19 cellular contexts compared by ENCODE assay signal in the genomic region with DNA sequence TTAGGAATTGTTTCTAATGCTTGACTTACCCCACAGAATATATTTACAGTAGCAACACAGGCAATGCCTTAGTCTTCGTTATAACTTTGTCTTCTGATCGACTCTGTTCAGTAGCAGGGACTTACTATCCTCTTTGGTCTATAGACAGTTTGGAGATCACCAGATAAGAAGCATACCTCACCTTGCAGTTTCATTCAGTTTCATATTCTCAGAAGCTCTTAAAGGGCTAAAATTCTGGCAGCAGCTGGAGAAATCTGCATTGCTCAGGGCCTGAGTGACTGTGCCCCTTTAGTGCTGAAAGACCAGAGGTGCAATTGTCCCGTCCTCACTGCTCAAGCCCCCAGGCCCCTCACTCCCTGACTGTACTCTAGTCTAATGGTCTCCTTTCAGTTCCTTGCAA. TPM values are rescaled to one million over a fixed set of nuclear protein-coding genes. Genes with fewer than 3 reads are reported as not detected.
A peak's percentile ranks its signal among the peaks of the same experiment; 100 is the strongest.
DNase-seq lines count a peak whose midpoint lies in the region; ATAC-seq lines count a peak whose summit lies in the region.
"Had no signal": no experiment of that assay in that cellular context is flagged by ENCODE, and none has a peak within 500 bp of the region (broad histone marks: within the 10 kb centered on the region; RNA-seq: fewer than 3 reads in every experiment).

No MANE protein-coding gene starts in this region.

- no peaks in the 10 kb centered on the region for H3K27me3 ChIP-seq in CD4-positive, CD25-positive, alpha-beta regulatory T cell (ENCODE audit: control insufficient read depth, insufficient read depth, low read length)
- H3K27me3 ChIP-seq: BLaER1 treated with 17β-estradiol and CSF1 and Interleukin-3, amounts not matched to agents 10 nM and 100 nM had no signal

- peaks cover 23% of the 10 kb centered on the region for H3K4me1 Mint-ChIP-seq in activated CD4-positive, alpha-beta T cell treated with anti-CD3 and anti-CD28 coated beads, Interleukin-2, amount 10 ng/mL, durations not matched to agents 24 days and 14 days
- H3K4me1 Mint-ChIP-seq in CD4-positive, CD25-positive, alpha-beta regulatory T cell: peaks cover 30 to 41% (median 34%) of the 10 kb centered on the region in 4 donors
- peaks cover 24% of the 10 kb centered on the region for H3K4me1 Mint-ChIP-seq in activated naive CD8-positive, alpha-beta T cell treated with anti-CD3 and anti-CD28 coated beads, Interleukin-2, amount 10 ng/mL, durations not matched to agents 7 days and 5 days

- no peaks in the 10 kb centered on the region for H3K9me3 Mint-ChIP-seq in activated CD4-positive, alpha-beta T cell treated with anti-CD3 and anti-CD28 coated beads, Interleukin-2, amount 10 ng/mL, durations not matched to agents 24 days and 14 days
- H3K9me3 Mint-ChIP-seq in CD4-positive, CD25-positive, alpha-beta regulatory T cell: no peaks in the 10 kb centered on the region
- H3K9me3 Mint-ChIP-seq in activated naive CD8-positive, alpha-beta T cell treated with anti-CD3 and anti-CD28 coated beads, Interleukin-2, amount 10 ng/mL, durations not matched to agents 7 days and 5 days: no peaks in the 10 kb centered on the region
- H3K9me3 Mint-ChIP-seq: CD8-positive, alpha-beta T cell; IgD-negative memory B cell had no signal

- no peak overlapping the region for H3K27ac ChIP-seq in CD4-positive, CD25-positive, alpha-beta regulatory T cell (ENCODE audit: insufficient read depth, low read length, poor library complexity, severe bottlenecking)
- peak overlapping the region; percentile 34 for H3K27ac ChIP-seq in KOPT-K1 (ENCODE audit: low read depth, low read length, poor library complexity, severe bottlenecking)
- H3K27ac ChIP-seq: BLaER1 treated with 17β-estradiol and CSF1 and Interleukin-3, amounts not matched to agents 10 nM and 100 nM had no signal

- intact Hi-C loops in activated CD4-positive, alpha-beta T cell treated with anti-CD3 and anti-CD28 coated beads, Interleukin-2, amount 10 ng/mL, durations not matched to agents 24 days and 14 days (cut with micrococcal nuclease): no loop called here

- H3K4me1 ChIP-seq in CD4-positive, CD25-positive, alpha-beta regulatory T cell (ENCODE audit: control insufficient read depth, insufficient read depth, low read length, poor library complexity, severe bottlenecking): no peaks in the 10 kb centered on the region

- H3K9me3 ChIP-seq in CD4-positive, CD25-positive, alpha-beta regulatory T cell (ENCODE audit: control insufficient read depth in 2 of 2, low read length in 2 of 2): no peaks in the 10 kb centered on the region
- no peaks in the 10 kb centered on the region for H3K9me3 ChIP-seq in KOPT-K1 (ENCODE audit: insufficient read depth, low read length, poor library complexity, severe bottlenecking)
- H3K9me3 ChIP-seq: BLaER1 treated with 17β-estradiol and CSF1 and Interleukin-3, amounts not matched to agents 10 nM and 100 nM had no signal

- no peak for ATAC-seq in CD4-positive, CD25-positive, alpha-beta regulatory T cell (ENCODE audit: low read depth in 2 of 2)
- ATAC-seq in activated naive CD8-positive, alpha-beta T cell treated with anti-CD3 and anti-CD28 coated beads, Interleukin-2, amount 10 ng/mL, durations not matched to agents 7 days and 5 days (ENCODE audit: low read depth): peak; percentile 79
- ATAC-seq: CD8-positive, alpha-beta T cell; PC-3 had no signal

- H3K36me3 Mint-ChIP-seq in activated CD4-positive, alpha-beta T cell treated with anti-CD3 and anti-CD28 coated beads, Interleukin-2, amount 10 ng/mL, durations not matched to agents 24 days and 14 days (ENCODE audit: low read depth): peaks cover 45% of the 10 kb centered on the region
- H3K36me3 Mint-ChIP-seq in CD4-positive, CD25-positive, alpha-beta regulatory T cell: peaks cover 43% of the 10 kb centered on the region
- peaks cover 35% of the 10 kb centered on the region for H3K36me3 Mint-ChIP-seq in activated naive CD8-positive, alpha-beta T cell treated with anti-CD3 and anti-CD28 coated beads, Interleukin-2, amount 10 ng/mL, durations not matched to agents 7 days and 5 days

- H3K27ac Mint-ChIP-seq in activated CD4-positive, alpha-beta T cell treated with anti-CD3 and anti-CD28 coated beads, Interleukin-2, amount 10 ng/mL, durations not matched to agents 24 days and 14 days: no peak overlapping the region
- H3K27ac Mint-ChIP-seq in CD4-positive, CD25-positive, alpha-beta regulatory T cell: peak overlapping the region in 2 of 3 donors; percentile 58 to 59
- H3K27ac Mint-ChIP-seq in activated naive CD8-positive, alpha-beta T cell treated with anti-CD3 and anti-CD28 coated beads, Interleukin-2, amount 10 ng/mL, durations not matched to agents 7 days and 5 days: peak overlapping the region; percentile 50
- H3K27ac Mint-ChIP-seq: CD8-positive, alpha-beta T cell; IgD-negative memory B cell had no signal

- H3K4me3 Mint-ChIP-seq in activated CD4-positive, alpha-beta T cell treated with anti-CD3 and anti-CD28 coated beads, Interleukin-2, amount 10 ng/mL, durations not matched to agents 24 days and 14 days: peak overlapping the region; percentile 48
- H3K4me3 Mint-ChIP-seq in CD4-positive, CD25-positive, alpha-beta regulatory T cell: no peak overlapping the region
- H3K4me3 Mint-ChIP-seq in activated naive CD8-positive, alpha-beta T cell treated with anti-CD3 and anti-CD28 coated beads, Interleukin-2, amount 10 ng/mL, durations not matched to agents 7 days and 5 days: peak overlapping the region; percentile 1
- H3K4me3 Mint-ChIP-seq: CD8-positive, alpha-beta T cell; IgD-negative memory B cell had no signal

- peak; percentile 68 for DNase-seq in activated CD4-positive, alpha-beta T cell treated with anti-CD3 and anti-CD28 coated beads, Interleukin-2, amount 10 ng/mL, durations not matched to agents 24 days and 14 days
- DNase-seq in activated CD4-positive, alpha-beta T cell treated with anti-CD3 and anti-CD28 coated beads, Interleukin-2, amount 50 U/mL, for 48 hours: no peak
- DNase-seq in CD4-positive, CD25-positive, alpha-beta regulatory T cell: peak in 1 of 3 donors; percentile 51
- no peak for DNase-seq in activated naive CD8-positive, alpha-beta T cell treated with anti-CD3 and anti-CD28 coated beads, Interleukin-2, amount 10 ng/mL, durations not matched to agents 7 days and 5 days
- no peak for DNase-seq in SHP77 treated with DMSO at 0.1 percent for 48 hours (lab: John Stamatoyannopoulos, UW)
- DNase-seq in hepatic stellate cell (ENCODE audit: low spot score): no peak
- DNase-seq: 8988T; CD8-positive, alpha-beta T cell; DND-41; Kasumi-1; NCI-H1694; NCI-H2081 treated with DMSO at 0.1 percent for 48 hours; NCI-H446; NCI-H526; PC-3; Right ventricle myocardium superior had no signal

- POLR2A ChIA-PET in activated naive CD8-positive, alpha-beta T cell treated with anti-CD3 and anti-CD28 coated beads, Interleukin-2, amount 10 ng/mL, durations not matched to agents 7 days and 5 days (lab: Charles Lee): interaction anchor here (1.5 kb wide), 1 partner anchor 26 kb away, joined by 4 read pairs; a partner anchor contains a TSS

- no peaks in the 10 kb centered on the region for H3K27me3 Mint-ChIP-seq in activated CD4-positive, alpha-beta T cell treated with anti-CD3 and anti-CD28 coated beads, Interleukin-2, amount 10 ng/mL, durations not matched to agents 24 days and 14 days
- H3K27me3 Mint-ChIP-seq in CD4-positive, CD25-positive, alpha-beta regulatory T cell: no peaks in the 10 kb centered on the region
- H3K27me3 Mint-ChIP-seq in activated naive CD8-positive, alpha-beta T cell treated with anti-CD3 and anti-CD28 coated beads, Interleukin-2, amount 10 ng/mL, durations not matched to agents 7 days and 5 days: no peaks in the 10 kb centered on the region
- H3K27me3 Mint-ChIP-seq: IgD-negative memory B cell had no signal

- no peak overlapping the region for H3K4me3 ChIP-seq in CD4-positive, CD25-positive, alpha-beta regulatory T cell (ENCODE audit: low read depth, low read length)
- H3K4me3 ChIP-seq: BLaER1 treated with 17β-estradiol and CSF1 and Interleukin-3, amounts not matched to agents 10 nM and 100 nM had no signal

- H3K36me3 ChIP-seq in CD4-positive, CD25-positive, alpha-beta regulatory T cell (ENCODE audit: control insufficient read depth, insufficient read depth, low read length): peaks cover 38% of the 10 kb centered on the region
- peaks cover 40% of the 10 kb centered on the region for H3K36me3 ChIP-seq in KOPT-K1 (ENCODE audit: insufficient read depth, low read length)

RNA-seq across cellular contexts. Expression of a gene that starts 26.0 kb away (rescaled TPM):
- total RNA-seq in activated CD4-positive, alpha-beta T cell treated with anti-CD3 and anti-CD28 coated beads, Interleukin-2, amount 10 ng/mL, durations not matched to agents 24 days and 14 days: 10.6 and 18.8 TPM in 2 replicates
- total RNA-seq in CD4-positive, CD25-positive, alpha-beta regulatory T cell: 38.0 TPM
- polyA plus RNA-seq in CD4-positive, CD25-positive, alpha-beta regulatory T cell: 1 to 10 TPM; 4.5 to 8.2 (median 7.1) TPM
- 10 to 100 TPM; 23.0 to 29.4 TPM for total RNA-seq in activated naive CD8-positive, alpha-beta T cell treated with anti-CD3 and anti-CD28 coated beads, Interleukin-2, amount 10 ng/mL, durations not matched to agents 7 days and 5 days

RNA-seq across cellular contexts. Expression of a gene that starts 29.6 kb away (rescaled TPM):
- total RNA-seq in activated CD4-positive, alpha-beta T cell treated with anti-CD3 and anti-CD28 coated beads, Interleukin-2, amount 10 ng/mL, durations not matched to agents 24 days and 14 days: 7.0 and 7.6 TPM in 2 replicates
- total RNA-seq in CD4-positive, CD25-positive, alpha-beta regulatory T cell: 5.4 TPM
- polyA plus RNA-seq in CD4-positive, CD25-positive, alpha-beta regulatory T cell: 1 to 10 TPM in 1 of 4 donors, under 1 TPM in 3; 0.56 to 1.0 (median 0.81) TPM
- total RNA-seq in activated naive CD8-positive, alpha-beta T cell treated with anti-CD3 and anti-CD28 coated beads, Interleukin-2, amount 10 ng/mL, durations not matched to agents 7 days and 5 days: 10 to 100 TPM in 1 of 2 experiments, 1 to 10 TPM in 1; 9.8 to 10.5 TPM

Comparison
In these comparisons a context has a peak if more than half of its experiments do, and no peak if none do; other contexts are left out.
1. H3K4me3 Mint-ChIP-seq: peak in activated CD4-positive, alpha-beta T cell treated with anti-CD3 and anti-CD28 coated beads, Interleukin-2, amount 10 ng/mL, durations not matched to agents 24 days and 14 days (single experiment) and activated naive CD8-positive, alpha-beta T cell treated with anti-CD3 and anti-CD28 coated beads, Interleukin-2, amount 10 ng/mL, durations not matched to agents 7 days and 5 days (single experiment); none in CD4-positive, CD25-positive, alpha-beta regulatory T cell (0 of 4).